8 cellular contexts compared by ENCODE assay signal in genomic region chr3:13650210-13651056, GRCh38.
DNase-seq lines count a peak whose midpoint lies in the region; ATAC-seq, FAIRE-seq and TF ChIP-seq lines count a peak whose summit lies in the region.

No MANE protein-coding gene starts in this region.

- no peak overlapping the region for H3K27ac ChIP-seq in HepG2 (ENCODE audit: extremely low read length, insufficient read depth, low read length)

- H3K4me3 ChIP-seq in HepG2 (replicated peaks in 1 of 3; ENCODE audit: insufficient read depth in 1 of 3, low read depth in 2 of 3, low read length in 3 of 3): peak overlapping the region in 1 of 3 experiments; percentile 36; a peak in 1 of 6 replicates

- no TSS peak for BruUV-seq in HepG2 (replicated peaks; lab: Mats Ljungman, UMichigan)

- H3K9me3 ChIP-seq in HepG2 (ENCODE audit: low read length): no peaks in the 10 kb centered on the region

- DNase-seq in COLO668 (lab: John Stamatoyannopoulos, UW; ENCODE audit: unreplicated experiment) (peak; percentile 15), NCI-H1092 treated with DMSO at 0.1 percent for 48 hours (lab: John Stamatoyannopoulos, UW) (peak; percentile 67), cerebellum (ENCODE audit: low spot score) (peak; percentile 82), HepG2 (ENCODE audit: low spot score) (peak; percentile 46), NCI-H1694 treated with DMSO at 0.1 percent for 48 hours (lab: John Stamatoyannopoulos, UW) (no peak)
- peak; percentile 83 for DNase-seq in activated CD4-positive, alpha-beta T cell treated with anti-CD3 and anti-CD28 coated beads for 48 hours
- DNase-seq in stimulated activated CD4-positive, alpha-beta T cell treated with anti-CD3 and anti-CD28 coated beads, Interleukin-4, amount 100 ng/mL, for 4 hours: peak; percentile 63 to 77

- CTCF ChIA-PET in HepG2 (lab: Yijun Ruan, JAX; ENCODE audit: low intra/inter-chr PET ratio, low total read pairs): interaction anchor here (0.7 to 5.3 kb wide), 2 partner anchors 153 to 558 kb away, joined by 4 to 96 read pairs; no protein-coding TSS in a partner anchor

- 33% methylated on average over 12 of the region's 48 CpGs for WGBS in HepG2 (ENCODE audit: low lambda C conversion rate)

- peak; percentile 65 for FAIRE-seq in HepG2 (lab: Jason Lieb, UNC)

- peak; percentile 98 for TF ChIP-seq CTCF in HepG2 (CRISPR knock-in tag; IDR thresholded peaks at IDR 0.05)

- H3K79me2 ChIP-seq in HepG2 (ENCODE audit: insufficient read depth, low read length): no peaks in the 10 kb centered on the region

- POLR2A ChIA-PET in HepG2 (lab: Yijun Ruan, JAX): no interaction called here

- no peak for TF ChIP-seq EP300 in HepG2 (IDR thresholded peaks at IDR 0.05; ENCODE audit: low read depth in 2 of 2, low read length in 2 of 2)
- TF ChIP-seq EP300 in HepG2 (CRISPR knock-in tag; IDR thresholded peaks at IDR 0.05; ENCODE audit: borderline replicate concordance): no peak

- H4K20me1 ChIP-seq in HepG2 (ENCODE audit: insufficient read depth, low read length): no peaks in the 10 kb centered on the region

- ATAC-seq in GM21576 (IDR thresholded peaks at IDR 0.05; ENCODE audit: unreplicated experiment) (peak; percentile 67), HepG2 (peak; percentile 84)

- H3K4me2 ChIP-seq in HepG2 (ENCODE audit: low read depth, low read length): peak overlapping the region; percentile 48

- in situ Hi-C loops in HepG2 (cut with HindIII; ENCODE audit: extremely low pct_ligation_motif_present, low pct_unique_long_range_greater_than_20kb): no loop called here

- no peak for TF ChIP-seq POLR2A in HepG2 (IDR thresholded peaks at IDR 0.05; ENCODE audit: insufficient read depth in 1 of 2, low read depth in 2 of 2, low read length in 2 of 2)

- H3K9ac ChIP-seq in HepG2 (ENCODE audit: insufficient read depth, low read depth, low read length): no peak overlapping the region

- H3K27me3 ChIP-seq in HepG2 (ENCODE audit: control insufficient read depth in 1 of 2, insufficient read depth in 2 of 2, low read length in 2 of 2): peaks cover 0 to 53% of the 10 kb centered on the region in 2 experiments; a peak in 4 of 5 replicates

- peaks cover 6% of the 10 kb centered on the region; the same call in 1 of the 2 replicates for H3K4me1 ChIP-seq in HepG2 (ENCODE audit: insufficient read depth, low read length)

- intact Hi-C loops in HepG2 (cut with micrococcal nuclease; ENCODE audit: unreplicated experiment): loop anchor here (1.0 kb wide), 1 partner anchor 154 kb away; no protein-coding TSS in a partner anchor

- no peak overlapping the region for H2AFZ ChIP-seq in HepG2 (ENCODE audit: low read length)

- peak; percentile 88 for TF ChIP-seq RAD21 in HepG2 (CRISPR knock-in tag; IDR thresholded peaks at IDR 0.05)

- no peaks in the 10 kb centered on the region for H3K36me3 ChIP-seq in HepG2 (replicated peaks in 1 of 2; ENCODE audit: control insufficient read depth in 1 of 2, insufficient read depth in 2 of 2, low read length in 2 of 2)

TF ChIP-seq in HepG2, 621 proteins besides CTCF, POLR2A, EP300 and RAD21 (continues in another document):
- no peak for TF ChIP-seq NR2F1 (CRISPR knock-in tag; IDR thresholded peaks at IDR 0.05)
- no peak for TF ChIP-seq ATF6 (CRISPR knock-in tag; conservative IDR thresholded peaks at IDR 0.05)
- 0 out of 2 replicates have a peak, but pooled peaks have one; percentile 36 for TF ChIP-seq ERF (CRISPR knock-in tag; IDR thresholded peaks at IDR 0.05)
- TF ChIP-seq HOXA3 (CRISPR knock-in tag; IDR thresholded peaks at IDR 0.05): no peak
- no peak for TF ChIP-seq PBX2 (CRISPR knock-in tag; IDR thresholded peaks at IDR 0.05)
- no peak for TF ChIP-seq FIP1L1 (IDR thresholded peaks at IDR 0.05; ENCODE audit: borderline replicate concordance, insufficient read depth, low read depth, low read length)
- TF ChIP-seq ZNF709 (CRISPR knock-in tag; IDR thresholded peaks at IDR 0.05): no peak
- no peak for TF ChIP-seq HNRNPL (IDR thresholded peaks at IDR 0.05; ENCODE audit: low read depth, low read length)
- TF ChIP-seq SNAPC2 (CRISPR knock-in tag; IDR thresholded peaks at IDR 0.05): no peak
- no peak for TF ChIP-seq ZSCAN12 (CRISPR knock-in tag; IDR thresholded peaks at IDR 0.05)
- no peak for TF ChIP-seq AGO1 (IDR thresholded peaks at IDR 0.05; ENCODE audit: low read depth, low read length, poor library complexity, severe bottlenecking)
- TF ChIP-seq ZNF276 (CRISPR knock-in tag; IDR thresholded peaks at IDR 0.05; ENCODE audit: low read depth): no peak; the same call in 1 of the 2 replicates
- TF ChIP-seq ZNF562 (CRISPR knock-in tag; IDR thresholded peaks at IDR 0.05; ENCODE audit: borderline replicate concordance): no peak
- peak; percentile 85 for TF ChIP-seq REPIN1 (CRISPR knock-in tag; IDR thresholded peaks at IDR 0.05; ENCODE audit: borderline replicate concordance, low read depth)
- TF ChIP-seq RELA (CRISPR knock-in tag; IDR thresholded peaks at IDR 0.05): no peak
- no peak for TF ChIP-seq IRF1 (CRISPR knock-in tag; IDR thresholded peaks at IDR 0.05; ENCODE audit: low read depth)
- no peak for TF ChIP-seq TFAP4 (IDR thresholded peaks at IDR 0.05; ENCODE audit: borderline replicate concordance, low read depth)
- TF ChIP-seq ZNF569 (CRISPR knock-in tag; IDR thresholded peaks at IDR 0.05; ENCODE audit: borderline replicate concordance): no peak
- no peak for TF ChIP-seq PBX3 (CRISPR knock-in tag; IDR thresholded peaks at IDR 0.05; ENCODE audit: borderline replicate concordance)
- TF ChIP-seq SP140L (CRISPR knock-in tag; IDR thresholded peaks at IDR 0.05; ENCODE audit: borderline replicate concordance): no peak
- no peak for TF ChIP-seq SETDB1 (CRISPR knock-in tag; IDR thresholded peaks at IDR 0.05; ENCODE audit: borderline replicate concordance)
